Comparison of ENCODE assay signal across 12 cellular contexts in the genomic region with DNA sequence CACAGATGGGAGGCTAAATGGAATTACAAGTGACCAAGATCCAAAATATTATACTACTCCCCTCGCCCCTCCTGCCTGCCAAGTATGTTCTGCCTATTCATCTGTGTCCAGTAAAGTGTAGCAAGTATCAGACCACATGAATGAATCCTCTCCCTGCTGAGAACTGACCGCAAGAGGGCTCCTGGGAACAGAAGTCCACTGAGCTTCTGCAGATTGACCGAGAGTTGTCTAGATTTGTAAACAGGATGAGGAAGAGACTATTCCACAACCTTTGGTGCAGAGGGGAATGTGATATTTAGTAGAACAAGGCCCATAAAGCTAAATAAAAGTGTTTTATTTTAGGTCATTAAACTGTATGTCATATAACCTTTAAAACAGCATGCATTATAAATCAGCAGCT.
DNase-seq lines count a peak whose midpoint lies in the region; ATAC-seq and TF ChIP-seq lines count a peak whose summit lies in the region.
"Had no signal": no experiment of that assay in that cellular context is flagged by ENCODE, and none has a peak within 500 bp of the region (broad histone marks: within the 10 kb centered on the region; RNA-seq: fewer than 3 reads in every experiment).

No MANE protein-coding gene starts in this region.

- peaks cover 4% of the 10 kb centered on the region; the same call in 1 of the 2 replicates for H3K27me3 ChIP-seq in OCI-LY3 (ENCODE audit: low read depth, low read length)

- H2AFZ ChIP-seq in OCI-LY3 (ENCODE audit: low read depth, low read length), result no peak overlapping the region

- H3K4me1 Mint-ChIP-seq in progenitor cell of endocrine pancreas (ENCODE audit: low read depth), result peaks cover 6% of the 10 kb centered on the region
- H3K4me1 Mint-ChIP-seq in glutamatergic neuron (ENCODE audit: low read depth, unreplicated experiment), result peaks cover 23% of the 10 kb centered on the region
- H3K4me1 Mint-ChIP-seq: naive B cell had no signal

- no peak overlapping the region for H3K4me3 Mint-ChIP-seq in progenitor cell of endocrine pancreas (ENCODE audit: low read depth)
- H3K4me3 Mint-ChIP-seq in glutamatergic neuron (ENCODE audit: unreplicated experiment), result no peak overlapping the region
- H3K4me3 Mint-ChIP-seq: naive B cell had no signal

- in situ Hi-C loops in G401 (cut with HindIII; ENCODE audit: low sequenced_read_pairs), result no loop called here

- peaks cover 6% of the 10 kb centered on the region for H3K36me3 ChIP-seq in OCI-LY3 (replicated peaks; ENCODE audit: low read depth, low read length)

- no peak overlapping the region for H3K9ac ChIP-seq in OCI-LY3 (ENCODE audit: low read length)

- H3K27ac Mint-ChIP-seq in progenitor cell of endocrine pancreas (no peak overlapping the region), glutamatergic neuron (ENCODE audit: unreplicated experiment) (no peak overlapping the region)

- TF ChIP-seq CTCF in OCI-LY3 (IDR thresholded peaks at IDR 0.05; ENCODE audit: low read depth, low read length) (peak; percentile 88), fibroblast of pulmonary artery (IDR thresholded peaks at IDR 0.05; ENCODE audit: low read length, missing control alignments) (no peak), progenitor cell of endocrine pancreas (IDR thresholded peaks at IDR 0.05; ENCODE audit: unreplicated experiment) (peak; percentile 45), glutamatergic neuron (IDR thresholded peaks at IDR 0.05; ENCODE audit: partially characterized antibody, unreplicated experiment) (no peak)

- H3K36me3 Mint-ChIP-seq in progenitor cell of endocrine pancreas (ENCODE audit: insufficient read depth) (no peaks in the 10 kb centered on the region), glutamatergic neuron (ENCODE audit: unreplicated experiment) (no peaks in the 10 kb centered on the region)
- H3K36me3 Mint-ChIP-seq: naive B cell had no signal

- ATAC-seq in HG02588 (IDR thresholded peaks at IDR 0.05; ENCODE audit: unreplicated experiment) (no peak), GM18520 (IDR thresholded peaks at IDR 0.05; ENCODE audit: unreplicated experiment) (no peak)
- ATAC-seq: GM12878 had no signal

- H3K27me3 Mint-ChIP-seq in progenitor cell of endocrine pancreas, result peaks cover 2% of the 10 kb centered on the region
- H3K27me3 Mint-ChIP-seq in glutamatergic neuron (ENCODE audit: unreplicated experiment), result peaks cover 2% of the 10 kb centered on the region

- H3K9me3 Mint-ChIP-seq in progenitor cell of endocrine pancreas (ENCODE audit: low read depth), result no peaks in the 10 kb centered on the region
- peaks cover 3% of the 10 kb centered on the region for H3K9me3 Mint-ChIP-seq in glutamatergic neuron (ENCODE audit: unreplicated experiment)

- H4K20me1 ChIP-seq in OCI-LY3 (ENCODE audit: insufficient read depth, low read length), result no peaks in the 10 kb centered on the region

- H3K4me3 ChIP-seq in OCI-LY3 (ENCODE audit: low read length), result no peak overlapping the region
- H3K4me3 ChIP-seq in fibroblast of pulmonary artery (replicated peaks; ENCODE audit: low read depth, low read length), result no peak overlapping the region
- H3K4me3 ChIP-seq: GM12878 had no signal

- H3K4me1 ChIP-seq in OCI-LY3 (ENCODE audit: low read length), result peaks cover 28% of the 10 kb centered on the region

- peak overlapping the region; percentile 52 for H3K4me2 ChIP-seq in OCI-LY3 (ENCODE audit: low read length)

- H3K27ac ChIP-seq in OCI-LY3 (ENCODE audit: low read length), result no peak overlapping the region

- no peaks in the 10 kb centered on the region for H3K79me2 ChIP-seq in OCI-LY3 (ENCODE audit: low read length)

- no peaks in the 10 kb centered on the region for H3K9me3 ChIP-seq in OCI-LY3 (ENCODE audit: insufficient read depth, low read length)

- DNase-seq in G401 (ENCODE audit: low spot score) (peak; percentile 63), fibroblast of pulmonary artery (ENCODE audit: low read depth) (peak; percentile 3), progenitor cell of endocrine pancreas (ENCODE audit: low spot score, unreplicated experiment) (no peak), SKM-1 treated with dmso at 0.1 percent for 144 hours (lab: John Stamatoyannopoulos, UW; ENCODE audit: unreplicated experiment) (no peak), glutamatergic neuron (no peak)
- DNase-seq: effector memory CD4-positive, alpha-beta T cell; naive B cell; NCI-H2081 had no signal

Comparison
In these comparisons a context has a peak if more than half of its experiments do, and no peak if none do; other contexts are left out.
1. DNase-seq: peak in G401 (single experiment) and fibroblast of pulmonary artery (single experiment); none in progenitor cell of endocrine pancreas (single experiment), SKM-1 treated with dmso at 0.1 percent for 144 hours (single experiment) and glutamatergic neuron (single experiment).
2. CTCF ChIP-seq: peak in OCI-LY3 (single experiment) and progenitor cell of endocrine pancreas (single experiment); none in fibroblast of pulmonary artery (single experiment) and glutamatergic neuron (single experiment).